Comparison of ENCODE assay signal across 7 cellular contexts in genomic region chr17:18569359-18569924, GRCh38.
DNase-seq lines count a peak whose midpoint lies in the region; ATAC-seq, FAIRE-seq and TF ChIP-seq lines count a peak whose summit lies in the region.
"Not testable (repeated sequence)": the region's sequence is repeated elsewhere in the genome, so short reads cannot be mapped to it uniquely, and the experiment has no call there.

No MANE protein-coding gene starts in this region.

- H3K27ac ChIP-seq in IMR-90 (ENCODE audit: insufficient read depth, low read length); GM12878 (ENCODE audit: control insufficient read depth, insufficient read depth): not testable (repeated sequence)

- TF ChIP-seq EP300 in GM12878 (IDR thresholded peaks at IDR 0.05; ENCODE audit: borderline replicate concordance in 1 of 2, control insufficient read depth in 1 of 2, low read depth in 2 of 2, low read length in 2 of 2) = not testable (repeated sequence)

- H3K36me3 ChIP-seq in ES-I3 (ENCODE audit: insufficient read depth, low read length); IMR-90 (ENCODE audit: control insufficient read depth, insufficient read depth, low read length); GM12878 (ENCODE audit: control insufficient read depth in 2 of 2, insufficient read depth in 2 of 2, low read length in 1 of 2): not testable (repeated sequence)

- peak overlapping the region; percentile 71; the same call in 1 of the 2 replicates for H3K4me2 ChIP-seq in IMR-90 (ENCODE audit: low read depth, low read length)
- H3K4me2 ChIP-seq in GM12878 (ENCODE audit: control insufficient read depth, insufficient read depth) = not testable (repeated sequence)

- not testable (repeated sequence) for H3K9me3 Mint-ChIP-seq in progenitor cell of endocrine pancreas (ENCODE audit: low read depth)

- peaks cover 13% of the 10 kb centered on the region for H3K4me1 Mint-ChIP-seq in progenitor cell of endocrine pancreas (ENCODE audit: low read depth)

- in situ Hi-C loops in IMR-90 (cut with MboI; ENCODE audit: low sequenced_read_pairs); GM12878 (cut with MboI): not testable (repeated sequence)

- H2AK5ac ChIP-seq in IMR-90 (ENCODE audit: low read depth, low read length) = not testable (repeated sequence)

- H3K36me3 Mint-ChIP-seq in progenitor cell of endocrine pancreas (ENCODE audit: insufficient read depth) = not testable (repeated sequence)

- POLR2A ChIA-PET in IMR-90 (lab: Charles Lee; ENCODE audit: unreplicated experiment); GM12878 (lab: Charles Lee): not testable (repeated sequence)

- not testable (repeated sequence) for TF ChIP-seq POLR2A in IMR-90 (IDR thresholded peaks at IDR 0.05; ENCODE audit: low read depth, low read length); GM12878 (IDR thresholded peaks at IDR 0.05; ENCODE audit: low read depth, low read length)

- peak; percentile 90 for ATAC-seq in IMR-90 (ENCODE audit: low read depth)
- ATAC-seq in GM12878 = peak; percentile 49; the same call in 2 of the 3 replicates

- H4K91ac ChIP-seq in IMR-90 (ENCODE audit: insufficient read depth, low read depth, low read length) = not testable (repeated sequence)

- H3K9ac ChIP-seq in ES-I3 (ENCODE audit: low read depth, low read length) = peak overlapping the region; percentile 22; the same call in 1 of the 2 replicates
- not testable (repeated sequence) for H3K9ac ChIP-seq in IMR-90 (ENCODE audit: low read depth, low read length); GM12878 (ENCODE audit: control insufficient read depth, insufficient read depth, low read length)

- 0 out of 2 replicates have a peak overlapping the region, but pooled peaks have one; percentile 38 for H3K23ac ChIP-seq in IMR-90 (ENCODE audit: low read depth, low read length)

- not testable (repeated sequence) for H3K9me3 ChIP-seq in ES-I3 (ENCODE audit: control insufficient read depth, insufficient read depth, low read length); IMR-90 (ENCODE audit: control insufficient read depth, insufficient read depth, low read length); GM12878 (replicated peaks; ENCODE audit: control insufficient read depth, insufficient read depth, low read length)

- H2AK9ac ChIP-seq in IMR-90 (replicated peaks; ENCODE audit: low read depth, low read length, poor library complexity) = not testable (repeated sequence)

- not testable (repeated sequence) for TF ChIP-seq RAD21 in IMR-90 (IDR thresholded peaks at IDR 0.05; ENCODE audit: low read length); GM12878 (IDR thresholded peaks at IDR 0.05; ENCODE audit: insufficient read depth, low read depth, low read length)

- no CpG with 5 or more reads among the region's 10 CpGs for WGBS in IMR-90 (ENCODE audit: extremely low coverage in 2 of 2, insufficient read length in 1 of 2), 2 experiments
- 61% methylated on average over 7 of the region's 10 CpGs for WGBS in GM12878 (ENCODE audit: insufficient coverage, insufficient replicate concordance, low lambda C conversion rate, missing lambda C conversion rate)

- H4K20me1 ChIP-seq in IMR-90 (ENCODE audit: insufficient read depth, low read length); GM12878 (ENCODE audit: control insufficient read depth, insufficient read depth): not testable (repeated sequence)

- not testable (repeated sequence) for H4K5ac ChIP-seq in IMR-90 (ENCODE audit: low read depth, low read length)

- not testable (repeated sequence) for H2AFZ ChIP-seq in IMR-90 (replicated peaks; ENCODE audit: low read length, poor library complexity); GM12878 (ENCODE audit: control insufficient read depth, low read depth, low read length)

- RAD21 ChIA-PET in GM12878 (lab: Charles Lee; ENCODE audit: unreplicated experiment) = not testable (repeated sequence)

- not testable (repeated sequence) for H2BK15ac ChIP-seq in IMR-90 (ENCODE audit: low read depth, low read length)

- SMC1A ChIA-PET in GM12878 (lab: Charles Lee; ENCODE audit: uncharacterized antibody, unreplicated experiment) = not testable (repeated sequence)

- CTCF ChIA-PET in IMR-90 (lab: Yijun Ruan, JAX); GM12878 (lab: Yijun Ruan, JAX): not testable (repeated sequence)

- not testable (repeated sequence) for H3K79me2 ChIP-seq in GM12878 (ENCODE audit: control insufficient read depth, insufficient read depth, low read length)

- not testable (repeated sequence) for H3K27me3 Mint-ChIP-seq in progenitor cell of endocrine pancreas

- intact Hi-C loops in IMR-90 (cut with micrococcal nuclease); GM12878 (cut with micrococcal nuclease; ENCODE audit: unreplicated experiment): not testable (repeated sequence)

- not testable (repeated sequence) for H3K14ac ChIP-seq in IMR-90 (replicated peaks; ENCODE audit: low read depth, low read length)

- FAIRE-seq in GM12878 (lab: Jason Lieb, UNC) = not testable (repeated sequence)

- H2BK120ac ChIP-seq in IMR-90 (ENCODE audit: low read depth, low read length) = not testable (repeated sequence)

- TF ChIP-seq CTCF in IMR-90 (conservative IDR thresholded peaks at IDR 0.05; ENCODE audit: low read depth, low read length); GM12878 (IDR thresholded peaks at IDR 0.05 in 2 of 3, conservative IDR thresholded peaks at IDR 0.05 in 1 of 3; ENCODE audit: control insufficient read depth in 2 of 3, extremely low read depth in 1 of 3, insufficient read depth in 1 of 3, low read depth in 3 of 3, low read length in 3 of 3); fibroblast of the aortic adventitia (IDR thresholded peaks at IDR 0.05; ENCODE audit: insufficient read depth, low read length); progenitor cell of endocrine pancreas (IDR thresholded peaks at IDR 0.05; ENCODE audit: unreplicated experiment): not testable (repeated sequence)

- not testable (repeated sequence) for H3K56ac ChIP-seq in IMR-90 (ENCODE audit: extremely low read depth, insufficient read depth, low read length)

- H2BK20ac ChIP-seq in IMR-90 (ENCODE audit: low read depth, low read length) = not testable (repeated sequence)

- H3K27ac Mint-ChIP-seq in progenitor cell of endocrine pancreas = peak overlapping the region; percentile 45

- not testable (repeated sequence) for H3K9me1 ChIP-seq in IMR-90 (ENCODE audit: insufficient read depth, low read length)

- H3K4me1 ChIP-seq in ES-I3 (ENCODE audit: insufficient read depth, low read length); IMR-90 (ENCODE audit: control insufficient read depth, insufficient read depth, low read length); GM12878 (ENCODE audit: control insufficient read depth, insufficient read depth, low read length): not testable (repeated sequence)

- not testable (repeated sequence) for H3K4ac ChIP-seq in IMR-90 (ENCODE audit: low read depth, low read length)

- BruUV-seq in IMR-90 (replicated peaks; lab: Mats Ljungman, UMichigan); GM12878 (replicated peaks; lab: Mats Ljungman, UMichigan): not testable (repeated sequence)

- peak overlapping the region; percentile 73 for H3K4me3 Mint-ChIP-seq in progenitor cell of endocrine pancreas (ENCODE audit: low read depth)

- not testable (repeated sequence) for H3K18ac ChIP-seq in IMR-90 (ENCODE audit: low read depth, low read length)

- not testable (repeated sequence) for H3K79me1 ChIP-seq in IMR-90 (ENCODE audit: low read depth in 1 of 2, low read length in 2 of 2)

- DNase-seq in IMR-90; GM12878 (ENCODE audit: low read depth, low spot score); progenitor cell of endocrine pancreas (ENCODE audit: low spot score, unreplicated experiment): not testable (repeated sequence)
- DNase-seq in NCI-H82 treated with DMSO at 0.1 percent for 48 hours (lab: John Stamatoyannopoulos, UW; ENCODE audit: unreplicated experiment) (peak; percentile 73), fibroblast of the aortic adventitia (ENCODE audit: low read depth) (peak; percentile 5), kidney tubule cell (ENCODE audit: low spot score) (peak; percentile 5)

- H4K8ac ChIP-seq in IMR-90 (ENCODE audit: low read depth in 2 of 2, low read length in 2 of 2) = not testable (repeated sequence)

- dilution Hi-C loops in IMR-90 (cut with HindIII; ENCODE audit: low sequenced_read_pairs, unreplicated experiment) = not testable (repeated sequence)

- H3K4me3 ChIP-seq in IMR-90 (ENCODE audit: insufficient read depth, low read depth, low read length); GM12878: not testable (repeated sequence)
- peak overlapping the region; percentile 18 for H3K4me3 ChIP-seq in fibroblast of the aortic adventitia (ENCODE audit: low read depth, low read length)

- H3K27me3 ChIP-seq in IMR-90 (ENCODE audit: control insufficient read depth, insufficient read depth, low read length); GM12878 (replicated peaks in 1 of 2; ENCODE audit: control insufficient read depth in 2 of 2, insufficient read depth in 2 of 2, low read length in 1 of 2): not testable (repeated sequence)

- not testable (repeated sequence) for H2BK5ac ChIP-seq in IMR-90 (ENCODE audit: low read depth, low read length, poor library complexity, severe bottlenecking)
